In the genomic region with DNA sequence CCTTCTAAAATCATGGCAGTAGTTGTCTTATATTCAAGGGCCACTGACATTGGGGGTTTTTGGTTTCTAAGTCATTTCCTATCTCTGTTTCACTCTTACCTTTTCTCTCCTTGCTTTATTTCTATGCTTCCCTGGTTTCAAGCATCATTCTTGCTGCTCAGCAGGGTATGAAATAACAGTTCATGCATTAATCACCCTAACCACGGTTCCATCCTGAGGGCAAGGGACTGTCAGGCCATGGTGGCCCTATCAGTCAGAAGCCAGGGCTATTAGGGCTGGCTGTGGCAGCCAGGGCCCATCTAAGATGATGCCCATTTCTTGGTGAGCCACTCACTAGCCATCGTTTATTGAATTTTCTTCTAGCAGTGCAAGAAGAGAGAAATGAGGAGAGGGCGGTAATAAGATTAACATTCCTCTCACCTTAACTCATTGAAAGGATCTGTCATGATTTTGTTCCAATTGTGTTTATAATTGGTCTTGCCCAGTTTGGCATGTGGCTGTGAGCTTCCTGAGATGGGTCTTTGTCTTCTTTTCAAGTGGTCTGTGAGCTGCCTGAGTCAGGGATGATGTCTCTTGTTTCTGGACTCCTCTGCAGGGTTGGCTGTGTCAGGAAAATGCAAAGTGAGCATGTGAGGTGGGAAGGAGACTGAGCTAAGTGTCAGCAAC, we compare ENCODE assay signal across 8 cellular contexts. TPM values are rescaled to one million over a fixed set of nuclear protein-coding genes. Genes with fewer than 3 reads are reported as not detected.
DNase-seq lines count a peak whose midpoint lies in the region; ATAC-seq and TF ChIP-seq lines count a peak whose summit lies in the region.

No MANE protein-coding gene starts in this region.

- H3K36me3 ChIP-seq in stomach = peaks cover 0 to 3% (median 0%) of the 10 kb centered on the region in 4 donors
- H3K36me3 ChIP-seq in brain microvascular endothelial cell (replicated peaks) = no peaks in the 10 kb centered on the region
- no peaks in the 10 kb centered on the region for H3K36me3 ChIP-seq in tibial nerve

- no peak for TF ChIP-seq CTCF in chondrocyte (IDR thresholded peaks at IDR 0.05)
- TF ChIP-seq CTCF in stomach (IDR thresholded peaks at IDR 0.05) = no peak
- TF ChIP-seq CTCF in brain microvascular endothelial cell (IDR thresholded peaks at IDR 0.05; ENCODE audit: low read depth, low read length, missing control alignments) = no peak
- no peak for TF ChIP-seq CTCF in tibial nerve (IDR thresholded peaks at IDR 0.05)

- TF ChIP-seq POLR2A in stomach (IDR thresholded peaks at IDR 0.05) (no peak), tibial nerve (IDR thresholded peaks at IDR 0.05) (no peak)

- in situ Hi-C loops in brain microvascular endothelial cell (cut with HindIII; ENCODE audit: low pct_ligation_motif_present, low sequenced_read_pairs) = no loop called here

- no peaks in the 10 kb centered on the region for H3K27me3 Mint-ChIP-seq in activated naive CD4-positive, alpha-beta T cell treated with anti-CD3 and anti-CD28 coated beads for 36 hours (ENCODE audit: low read depth)
- peaks cover 16% of the 10 kb centered on the region for H3K27me3 Mint-ChIP-seq in chondrocyte (ENCODE audit: low read depth)

- H3K4me3 Mint-ChIP-seq in activated naive CD4-positive, alpha-beta T cell treated with anti-CD3 and anti-CD28 coated beads for 36 hours = no peak overlapping the region
- H3K4me3 Mint-ChIP-seq in chondrocyte (ENCODE audit: unreplicated experiment) = no peak overlapping the region

- peaks cover 80 to 100% (median 96%) of the 10 kb centered on the region in 4 donors for H3K4me1 ChIP-seq in stomach
- H3K4me1 ChIP-seq in tibial nerve = peaks cover 0 to 22% (median 0%) of the 10 kb centered on the region in 4 donors

- CTCF ChIA-PET in activated naive CD4-positive, alpha-beta T cell treated with anti-CD3 and anti-CD28 coated beads for 36 hours (lab: Charles Lee) = interaction anchor here (0.6 to 0.7 kb wide), 2 partner anchors 21 to 130 kb away, joined by 4 to 5 read pairs; no protein-coding TSS in a partner anchor

- peaks cover 29% of the 10 kb centered on the region for H3K4me1 Mint-ChIP-seq in activated naive CD4-positive, alpha-beta T cell treated with anti-CD3 and anti-CD28 coated beads for 36 hours (ENCODE audit: low read depth)
- peaks cover 40% of the 10 kb centered on the region for H3K4me1 Mint-ChIP-seq in chondrocyte (ENCODE audit: low read depth)

- no peaks in the 10 kb centered on the region for H3K9me3 Mint-ChIP-seq in activated naive CD4-positive, alpha-beta T cell treated with anti-CD3 and anti-CD28 coated beads for 36 hours
- H3K9me3 Mint-ChIP-seq in chondrocyte (ENCODE audit: low read depth) = peaks cover 4% of the 10 kb centered on the region

- H3K27ac ChIP-seq in stomach = peak overlapping the region; percentile 81 to 95 (median 85)
- no peak overlapping the region for H3K27ac ChIP-seq in brain microvascular endothelial cell
- peak overlapping the region in 1 of 4 donors; percentile 9 for H3K27ac ChIP-seq in tibial nerve

- no peak overlapping the region for H3K27ac Mint-ChIP-seq in activated naive CD4-positive, alpha-beta T cell treated with anti-CD3 and anti-CD28 coated beads for 36 hours
- peak overlapping the region; percentile 6 for H3K27ac Mint-ChIP-seq in chondrocyte (ENCODE audit: unreplicated experiment)

- no peak overlapping the region for H3K4me3 ChIP-seq in stomach
- H3K4me3 ChIP-seq in brain microvascular endothelial cell (ENCODE audit: low read depth, low read length) = no peak overlapping the region
- H3K4me3 ChIP-seq in tibial nerve = no peak overlapping the region

- no peaks in the 10 kb centered on the region for H3K36me3 Mint-ChIP-seq in activated naive CD4-positive, alpha-beta T cell treated with anti-CD3 and anti-CD28 coated beads for 36 hours (ENCODE audit: low read depth)
- peaks cover 4% of the 10 kb centered on the region for H3K36me3 Mint-ChIP-seq in chondrocyte (ENCODE audit: low read depth)

- H3K27me3 ChIP-seq in stomach (no peaks in the 10 kb centered on the region), brain microvascular endothelial cell (replicated peaks) (no peaks in the 10 kb centered on the region), tibial nerve (no peaks in the 10 kb centered on the region)

- no peaks in the 10 kb centered on the region for H3K9me3 ChIP-seq in stomach
- no peaks in the 10 kb centered on the region for H3K9me3 ChIP-seq in tibial nerve

- WGBS in stomach, 5 donors = 34 to 55% (median 42%) methylated on average over 3 of the region's 3 CpGs
- WGBS in tibial nerve, 2 donors = 78 to 85% methylated on average over 3 of the region's 3 CpGs

- TF ChIP-seq EP300 in stomach (IDR thresholded peaks at IDR 0.05) = no peak
- no peak for TF ChIP-seq EP300 in tibial nerve (IDR thresholded peaks at IDR 0.05)

- peak; percentile 27 for DNase-seq in activated naive CD4-positive, alpha-beta T cell treated with anti-CD3 and anti-CD28 coated beads for 36 hours
- no peak for DNase-seq in activated naive CD4-positive, alpha-beta T cell treated with anti-CD3 and anti-CD28 coated beads, Interleukin-2, amount 50 U/mL, for 16 hours
- DNase-seq in chondrocyte (ENCODE audit: low spot score) (no peak), stomach (no peak), brain microvascular endothelial cell (no peak), superior temporal gyrus (ENCODE audit: extremely low spot score) (no peak), tibial nerve (ENCODE audit: low spot score in 2 of 2) (no peak)

- ATAC-seq in HG03097 (IDR thresholded peaks at IDR 0.05; ENCODE audit: low FRiP score, unreplicated experiment) = peak; percentile 60

- intact Hi-C loops in activated naive CD4-positive, alpha-beta T cell treated with anti-CD3 and anti-CD28 coated beads for 36 hours (cut with micrococcal nuclease) = no loop called here
- intact Hi-C loops in stomach (cut with DNase I; ENCODE audit: low total_unique reads) = no loop called here

RNA-seq across cellular contexts. Expression of gene CYSTM1, which starts 45.2 kb away (rescaled TPM):
- 10 to 100 TPM; 22.3 to 25.1 TPM for total RNA-seq in activated naive CD4-positive, alpha-beta T cell treated with anti-CD3 and anti-CD28 coated beads for 36 hours
- total RNA-seq in chondrocyte (11.4 to 24.9 TPM (median 23.3 TPM) in 3 replicates), stomach (1,000 to 10,000 TPM in 1 of 5 donors, 100 to 1,000 TPM in 3, 10 to 100 TPM in 1; 23.2 to 1,029 (median 220) TPM), tibial nerve (10 to 100 TPM; 44.9 to 77.6 (median 63.5) TPM)
- 1,000 to 10,000 TPM in 2 of 3 donors, 100 to 1,000 TPM in 1; 378 to 3,028 (median 2,014) TPM for polyA plus RNA-seq in stomach
